In the genomic region with DNA sequence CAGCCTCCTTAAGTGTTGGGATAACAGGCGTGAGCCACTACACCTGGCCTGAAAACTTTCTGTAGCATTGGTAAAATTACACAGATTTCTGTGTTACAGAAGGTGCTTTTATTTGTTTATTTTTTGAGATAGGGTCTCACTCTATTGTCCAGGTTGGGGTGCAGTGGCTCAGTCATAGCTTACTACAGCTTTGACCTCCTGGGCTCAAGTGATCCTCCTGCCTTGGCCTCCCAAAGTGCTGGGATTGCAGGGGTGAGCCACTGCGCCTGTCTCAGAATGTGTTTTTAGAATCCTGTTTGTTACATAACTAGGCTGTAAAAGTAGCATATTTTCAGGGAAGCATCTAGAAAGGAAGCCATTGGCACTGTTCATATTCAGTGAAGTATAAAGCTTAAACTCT, we compare ENCODE assay signal across 28 cellular contexts.
"Had no signal": no experiment of that assay in that cellular context is flagged by ENCODE, and none has a peak within 500 bp of the region (broad histone marks: within the 10 kb centered on the region; RNA-seq: fewer than 3 reads in every experiment).

No MANE protein-coding gene starts in this region.

- ATAC-seq: stimulated activated effector memory CD8-positive, alpha-beta T cell treated with anti-CD3 and anti-CD28 coated beads, Interleukin-12 subunit alpha, Interleukin-12 subunit beta, amount 100 ng/mL, for 72 hours; stimulated activated memory B cell treated with anti-CD40 and anti-IgM and Interleukin-4, amounts not matched to agents 10 μg/mL and 1 μg/mL and 100 μg/mL, for 72 hours; stimulated activated naive B cell treated with anti-CD40 and anti-IgM and Interleukin-4, amounts not matched to agents 10 μg/mL and 1 μg/mL and 100 μg/mL, for 72 hours; stimulated activated naive CD8-positive, alpha-beta T cell treated with anti-CD3 and anti-CD28 coated beads, Interleukin-15, amount 100 ng/mL, for 72 hours; stimulated activated naive CD8-positive, alpha-beta T cell treated with anti-CD3 and anti-CD28 coated beads, Interleukin-15, Interleukin-2, amounts not matched to agents 100 U/mL and 50 U/mL, for 24 hours; upper lobe of right lung had no signal

- FAIRE-seq: urothelium cell line had no signal

- H3K4me3 Mint-ChIP-seq: stimulated activated effector memory CD8-positive, alpha-beta T cell treated with anti-CD3 and anti-CD28 coated beads, Interleukin-12 subunit alpha, Interleukin-12 subunit beta, amount 100 ng/mL, for 72 hours; stimulated activated memory B cell treated with anti-CD40 and anti-IgM and Interleukin-4, amounts not matched to agents 10 μg/mL and 1 μg/mL and 100 μg/mL, for 72 hours; stimulated activated naive B cell treated with anti-CD40 and anti-IgM and Interleukin-4, amounts not matched to agents 10 μg/mL and 1 μg/mL and 100 μg/mL, for 72 hours; stimulated activated naive CD8-positive, alpha-beta T cell treated with anti-CD3 and anti-CD28 coated beads, Interleukin-15, amount 100 ng/mL, for 72 hours; stimulated activated naive CD8-positive, alpha-beta T cell treated with anti-CD3 and anti-CD28 coated beads, Interleukin-15, Interleukin-2, amounts not matched to agents 100 ng/mL and 50 ng/mL, for 24 hours; type B pancreatic cell had no signal

- H3K4me1 ChIP-seq: testis, thyroid gland, tibial artery, transverse colon, upper lobe of left lung, upper lobe of right lung, uterus, vagina had no signal

- H3K9me3 Mint-ChIP-seq: stimulated activated effector memory CD8-positive, alpha-beta T cell treated with anti-CD3 and anti-CD28 coated beads, Interleukin-12 subunit alpha, Interleukin-12 subunit beta, amount 100 ng/mL, for 72 hours; stimulated activated memory B cell treated with anti-CD40 and anti-IgM and Interleukin-4, amounts not matched to agents 10 μg/mL and 1 μg/mL and 100 μg/mL, for 72 hours; stimulated activated naive B cell treated with anti-CD40 and anti-IgM and Interleukin-4, amounts not matched to agents 10 μg/mL and 1 μg/mL and 100 μg/mL, for 72 hours; stimulated activated naive CD8-positive, alpha-beta T cell treated with anti-CD3 and anti-CD28 coated beads, Interleukin-15, amount 100 ng/mL, for 72 hours; stimulated activated naive CD8-positive, alpha-beta T cell treated with anti-CD3 and anti-CD28 coated beads, Interleukin-15, Interleukin-2, amounts not matched to agents 100 ng/mL and 50 ng/mL, for 24 hours; type B pancreatic cell had no signal

- H3K27me3 Mint-ChIP-seq: stimulated activated memory B cell treated with anti-CD40 and anti-IgM and Interleukin-4, amounts not matched to agents 10 μg/mL and 1 μg/mL and 100 μg/mL, for 72 hours; stimulated activated naive B cell treated with anti-CD40 and anti-IgM and Interleukin-4, amounts not matched to agents 10 μg/mL and 1 μg/mL and 100 μg/mL, for 72 hours; stimulated activated naive CD8-positive, alpha-beta T cell treated with anti-CD3 and anti-CD28 coated beads, Interleukin-15, amount 100 ng/mL, for 72 hours; stimulated activated naive CD8-positive, alpha-beta T cell treated with anti-CD3 and anti-CD28 coated beads, Interleukin-15, Interleukin-2, amounts not matched to agents 100 ng/mL and 50 ng/mL, for 24 hours; type B pancreatic cell had no signal

- H3K4me1 Mint-ChIP-seq: stimulated activated effector memory CD8-positive, alpha-beta T cell treated with anti-CD3 and anti-CD28 coated beads, Interleukin-12 subunit alpha, Interleukin-12 subunit beta, amount 100 ng/mL, for 72 hours; stimulated activated memory B cell treated with anti-CD40 and anti-IgM and Interleukin-4, amounts not matched to agents 10 μg/mL and 1 μg/mL and 100 μg/mL, for 72 hours had no signal

- H3K27me3 ChIP-seq: stomach, suprapubic skin, testis, thyroid gland, tibial artery, tibial nerve, transverse colon, upper lobe of left lung, upper lobe of right lung, uterus, vagina had no signal

- H3K27ac Mint-ChIP-seq: stimulated activated effector memory CD8-positive, alpha-beta T cell treated with anti-CD3 and anti-CD28 coated beads, Interleukin-12 subunit alpha, Interleukin-12 subunit beta, amount 100 ng/mL, for 72 hours; stimulated activated memory B cell treated with anti-CD40 and anti-IgM and Interleukin-4, amounts not matched to agents 10 μg/mL and 1 μg/mL and 100 μg/mL, for 72 hours; stimulated activated naive B cell treated with anti-CD40 and anti-IgM and Interleukin-4, amounts not matched to agents 10 μg/mL and 1 μg/mL and 100 μg/mL, for 72 hours; stimulated activated naive CD8-positive, alpha-beta T cell treated with anti-CD3 and anti-CD28 coated beads, Interleukin-15, amount 100 ng/mL, for 72 hours; stimulated activated naive CD8-positive, alpha-beta T cell treated with anti-CD3 and anti-CD28 coated beads, Interleukin-15, Interleukin-2, amounts not matched to agents 100 ng/mL and 50 ng/mL, for 24 hours; type B pancreatic cell had no signal

- H3K27ac ChIP-seq: stomach, thoracic aorta, thyroid gland, tibial artery, tibial nerve, transverse colon, upper lobe of left lung, upper lobe of right lung, uterus, vagina had no signal

- DNase-seq: stimulated activated CD4-positive, alpha-beta T cell treated with anti-CD3 and anti-CD28 coated beads, Interleukin-2, amount 100 ng/mL, for 48 hours; stimulated activated CD4-positive, alpha-beta T cell treated with anti-CD3 and anti-CD28 coated beads, Interleukin-4, amount 100 ng/mL, for 1 hour; stimulated activated CD4-positive, alpha-beta T cell treated with anti-CD3 and anti-CD28 coated beads, Interleukin-4, amount 100 ng/mL, for 24 hours; stimulated activated CD4-positive, alpha-beta T cell treated with anti-CD3 and anti-CD28 coated beads, Interleukin-4, amount 100 ng/mL, for 4 hours; stimulated activated CD8-positive, alpha-beta memory T cell treated with anti-CD3 and anti-CD28 coated beads, Interleukin-4, amount 100 ng/mL, for 48 hours; stimulated activated naive B cell treated with anti-CD40 and anti-IgM and Interleukin-4, amounts not matched to agents 10 μg/mL and 1 μg/mL and 100 μg/mL, for 72 hours; stimulated activated naive CD4-positive, alpha-beta T cell; stimulated activated naive CD4-positive, alpha-beta T cell treated with Interleukin-2 at 50 U/mL for 16 hours; stimulated activated naive CD8-positive, alpha-beta T cell treated with anti-CD3 and anti-CD28 coated beads, Interleukin-15, amount 100 ng/mL, for 72 hours; stimulated activated naive CD8-positive, alpha-beta T cell treated with anti-CD3 and anti-CD28 coated beads, Interleukin-15, Interleukin-2, amounts not matched to agents 100 U/mL and 50 U/mL, for 24 hours; stomach; substantia nigra; testis; thyroid gland; tibial artery; transverse colon; upper lobe of left lung; upper lobe of right lung; uterus had no signal

- H3K9me3 ChIP-seq: stomach, suprapubic skin, testis, thoracic aorta, thyroid gland, tibial artery, tibial nerve, transverse colon, upper lobe of left lung, upper lobe of right lung, uterus, vagina had no signal

- H3K4me3 ChIP-seq: stomach, suprapubic skin, testis, thoracic aorta, thyroid gland, tibial artery, tibial nerve, transverse colon, upper lobe of left lung, upper lobe of right lung, uterus, vagina had no signal

- H3K36me3 ChIP-seq: uterus had no signal
